In genomic region chr12:112433551-112433950, GRCh38 we compare ENCODE assay signal across 1 cellular context.
TF ChIP-seq lines count a peak whose summit lies in the region.

No MANE protein-coding gene starts in this region.

TF ChIP-seq in WTC11, 78 proteins besides CTCF, POLR2A, EP300 and RAD21 (continued from another document):
- no peak for TF ChIP-seq PRDM15 (CRISPR knock-in tag; IDR thresholded peaks at IDR 0.05)
